8 cellular contexts compared by ENCODE assay signal in the genomic region with DNA sequence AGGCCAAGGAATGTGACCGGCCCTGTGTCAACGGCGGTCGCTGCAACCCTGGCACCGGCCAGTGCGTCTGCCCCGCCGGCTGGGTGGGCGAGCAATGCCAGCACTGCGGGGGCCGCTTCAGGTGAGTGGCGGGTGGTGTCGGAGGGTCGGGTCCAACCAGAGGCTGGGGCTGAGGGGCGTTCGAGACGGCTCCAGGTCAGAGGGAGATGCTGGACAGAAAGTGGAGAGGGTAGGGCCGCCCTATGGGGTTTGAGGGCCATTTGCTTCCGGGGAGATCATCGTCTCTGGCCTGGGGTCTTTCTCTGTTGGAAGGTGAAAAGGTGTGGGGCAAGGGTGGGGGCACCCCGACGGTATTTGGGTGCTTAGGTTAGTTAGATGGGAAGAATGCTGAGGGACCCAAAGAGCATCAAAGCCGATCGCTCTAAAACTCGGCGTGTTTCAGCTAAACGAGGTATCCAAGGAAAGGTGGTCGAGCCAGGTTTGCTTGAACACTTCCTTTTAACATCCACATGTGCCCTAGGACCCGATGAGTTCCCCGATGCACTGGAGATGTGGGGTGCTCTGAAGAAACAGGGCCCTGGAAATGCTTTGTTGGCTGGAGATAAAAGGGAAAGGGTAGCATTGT. TPM values are rescaled to one million over a fixed set of nuclear protein-coding genes. Genes with fewer than 3 reads are reported as not detected.
A peak's percentile ranks its signal among the peaks of the same experiment; 100 is the strongest.
DNase-seq lines count a peak whose midpoint lies in the region; ATAC-seq lines count a peak whose summit lies in the region.

No MANE protein-coding gene starts in this region.

- peak overlapping the region; percentile 58 for H3K9ac ChIP-seq in iPS-18a (ENCODE audit: low read length)

- H3K4me3 Mint-ChIP-seq in activated T-helper 1 cell treated with anti-CD3 and anti-CD28 coated beads, Interleukin-12 subunit alpha, Interleukin-12 subunit beta, Interleukin-2, Interleukin-4 antibody, amounts not matched to agents 30 ng/mL and 10 ng/mL and 1 ng/mL, durations not matched to agents 14 hours and 24 hours and 36 hours, result peak overlapping the region; percentile 91

- peaks cover 5% of the 10 kb centered on the region for H3K27me3 Mint-ChIP-seq in activated T-helper 1 cell treated with anti-CD3 and anti-CD28 coated beads, Interleukin-12 subunit alpha, Interleukin-12 subunit beta, Interleukin-2, Interleukin-4 antibody, amounts not matched to agents 30 ng/mL and 10 ng/mL and 1 ng/mL, durations not matched to agents 14 hours and 24 hours and 36 hours (ENCODE audit: insufficient read depth)

- no peaks in the 10 kb centered on the region for H3K4me1 ChIP-seq in iPS-18a (ENCODE audit: control insufficient read depth, low read depth, low read length)

- peak; percentile 10 for DNase-seq in ELR (ENCODE audit: low read depth)
- no peak for DNase-seq in activated T-helper 1 cell treated with anti-CD3 and anti-CD28 coated beads, Interleukin-12 subunit alpha, Interleukin-12 subunit beta, Interleukin-2, Interleukin-4 antibody, amounts not matched to agents 30 ng/mL and 10 ng/mL and 1 ng/mL, durations not matched to agents 14 hours and 24 hours and 36 hours (ENCODE audit: low spot score)
- peak; percentile 2 for DNase-seq in stimulated activated CD8-positive, alpha-beta memory T cell treated with anti-CD3 and anti-CD28 coated beads, Interleukin-4, amount 100 ng/mL, for 24 hours (ENCODE audit: low read depth)
- no peak for DNase-seq in AG08396 (ENCODE audit: low spot score)
- no peak for DNase-seq in NCI-H1930 (lab: John Stamatoyannopoulos, UW)
- no peak for DNase-seq in epidermal melanocyte (ENCODE audit: insufficient read length, low spot score)

- H3K27ac Mint-ChIP-seq in activated T-helper 1 cell treated with anti-CD3 and anti-CD28 coated beads, Interleukin-12 subunit alpha, Interleukin-12 subunit beta, Interleukin-2, Interleukin-4 antibody, amounts not matched to agents 30 ng/mL and 10 ng/mL and 1 ng/mL, durations not matched to agents 14 hours and 24 hours and 36 hours, result peak overlapping the region; percentile 36

- peaks cover 43% of the 10 kb centered on the region for H3K27me3 ChIP-seq in iPS-18a (ENCODE audit: control insufficient read depth, insufficient read depth, low read length)

- no peaks in the 10 kb centered on the region for H3K9me3 Mint-ChIP-seq in activated T-helper 1 cell treated with anti-CD3 and anti-CD28 coated beads, Interleukin-12 subunit alpha, Interleukin-12 subunit beta, Interleukin-2, Interleukin-4 antibody, amounts not matched to agents 30 ng/mL and 10 ng/mL and 1 ng/mL, durations not matched to agents 14 hours and 24 hours and 36 hours

- intact Hi-C loops in activated T-helper 1 cell treated with anti-CD3 and anti-CD28 coated beads, Interleukin-12 subunit alpha, Interleukin-12 subunit beta, Interleukin-2, Interleukin-4 antibody, amounts not matched to agents 30 ng/mL and 10 ng/mL and 1 ng/mL, durations not matched to agents 14 hours and 24 hours and 36 hours (cut with micrococcal nuclease), result loop anchor here (5.0 to 10.0 kb wide), 4 partner anchors 267 to 343 kb away; partner anchors contain the start of genes ADISSP, DDRGK1, FASTKD5 and ITPA

- peak overlapping the region; percentile 69 for H3K4me3 ChIP-seq in iPS-18a (ENCODE audit: low read length)

- H3K36me3 ChIP-seq in iPS-18a (ENCODE audit: control insufficient read depth, low read depth, low read length), result no peaks in the 10 kb centered on the region

- H3K4me1 Mint-ChIP-seq in activated T-helper 1 cell treated with anti-CD3 and anti-CD28 coated beads, Interleukin-12 subunit alpha, Interleukin-12 subunit beta, Interleukin-2, Interleukin-4 antibody, amounts not matched to agents 30 ng/mL and 10 ng/mL and 1 ng/mL, durations not matched to agents 14 hours and 24 hours and 36 hours (ENCODE audit: low read depth), result peaks cover 28% of the 10 kb centered on the region

- H3K27ac ChIP-seq in iPS-18a (ENCODE audit: low read length), result no peak overlapping the region

- ATAC-seq in HG02588 (IDR thresholded peaks at IDR 0.05; ENCODE audit: unreplicated experiment), result peak; percentile 26

- H3K36me3 Mint-ChIP-seq in activated T-helper 1 cell treated with anti-CD3 and anti-CD28 coated beads, Interleukin-12 subunit alpha, Interleukin-12 subunit beta, Interleukin-2, Interleukin-4 antibody, amounts not matched to agents 30 ng/mL and 10 ng/mL and 1 ng/mL, durations not matched to agents 14 hours and 24 hours and 36 hours (ENCODE audit: low read depth), result no peaks in the 10 kb centered on the region

- no peaks in the 10 kb centered on the region for H3K9me3 ChIP-seq in iPS-18a (ENCODE audit: control insufficient read depth, low read depth, low read length)

RNA-seq across cellular contexts. Expression of gene ATRN, which starts 0.7 kb away (rescaled TPM):
- 10.9 and 11.9 TPM in 2 replicates for total RNA-seq in activated T-helper 1 cell treated with anti-CD3 and anti-CD28 coated beads, Interleukin-12 subunit alpha, Interleukin-12 subunit beta, Interleukin-2, Interleukin-4 antibody, amounts not matched to agents 30 ng/mL and 10 ng/mL and 1 ng/mL, durations not matched to agents 14 hours and 24 hours and 36 hours

Comparison
In these comparisons a context has a peak if more than half of its experiments do, and no peak if none do; other contexts are left out.
1. DNase-seq: peak in ELR (single experiment) and stimulated activated CD8-positive, alpha-beta memory T cell treated with anti-CD3 and anti-CD28 coated beads, Interleukin-4, amount 100 ng/mL, for 24 hours (single experiment); none in activated T-helper 1 cell treated with anti-CD3 and anti-CD28 coated beads, Interleukin-12 subunit alpha, Interleukin-12 subunit beta, Interleukin-2, Interleukin-4 antibody, amounts not matched to agents 30 ng/mL and 10 ng/mL and 1 ng/mL, durations not matched to agents 14 hours and 24 hours and 36 hours (single experiment), AG08396 (single experiment), NCI-H1930 (0 of 2) and epidermal melanocyte (single experiment).